Comparison of ENCODE assay signal across 34 cellular contexts in genomic region chr14:35147186-35147585, GRCh38.
"Had no signal": no experiment of that assay in that cellular context is flagged by ENCODE, and none has a peak within 500 bp of the region (broad histone marks: within the 10 kb centered on the region; RNA-seq: fewer than 3 reads in every experiment).

No MANE protein-coding gene starts in this region.

- H3K36me3 ChIP-seq: MG63 had no signal

- DNase-seq: Karpas-422, Kasumi-1, MG63, MM.1S, MV-4-11, NCI-H1048, NCI-H1092, NCI-H1092 treated with DMSO at 0.1 percent for 48 hours, NCI-H1105, NCI-H1105 treated with DMSO at 0.1 percent for 48 hours, NCI-H1417, NCI-H1417 treated with DMSO at 0.1 percent for 48 hours, NCI-H1436, NCI-H1436 treated with DMSO at 0.1 percent for 48 hours, NCI-H146, NCI-H1694, NCI-H1694 treated with DMSO at 0.1 percent for 48 hours, NCI-H187, NCI-H187 treated with DMSO at 0.1 percent for 48 hours, NCI-H1930, NCI-H2029, NCI-H2029 treated with DMSO at 0.1 percent for 48 hours, NCI-H2081, NCI-H2081 treated with DMSO at 0.1 percent for 48 hours, NCI-H2107, NCI-H2171, NCI-H2171 treated with DMSO at 0.1 percent for 48 hours, NCI-H2227 treated with DMSO at 0.1 percent for 48 hours, NCI-H226, NCI-H345, NCI-H446, NCI-H446 treated with DMSO at 0.1 percent for 48 hours, NCI-H510A, NCI-H510A treated with DMSO at 0.1 percent for 48 hours had no signal

- H3K4me3 ChIP-seq: MG63 had no signal

- H3K9me3 ChIP-seq: MG63 had no signal

- H3K27me3 ChIP-seq: MG63 had no signal
